ENCODE assay signal across 9 cellular contexts in genomic region chr17:3557768-3558583, GRCh38. TPM values are rescaled to one million over a fixed set of nuclear protein-coding genes. Genes with fewer than 3 reads are reported as not detected.
DNase-seq lines count a peak whose midpoint lies in the region; ATAC-seq, FAIRE-seq and TF ChIP-seq lines count a peak whose summit lies in the region.
"Had no signal": no experiment of that assay in that cellular context is flagged by ENCODE, and none has a peak within 500 bp of the region (broad histone marks: within the 10 kb centered on the region; RNA-seq: fewer than 3 reads in every experiment).

TSS of gene TRPV3 (minus strand) at chr17:3557812. CDS start at chr17:3554850, 2,962 bp downstream.

- DNase-seq in GM23338 (ENCODE audit: low spot score) (no peak), RPMI8226 (peak; percentile 70), adrenal gland (peak in 5 of 7 donors; percentile 40 to 61 (median 53)), neural crest cell (ENCODE audit: low read depth, low spot score) (no peak), urothelium cell line (ENCODE audit: low spot score) (peak; percentile 63), NCI-H2029 treated with DMSO at 0.1 percent for 48 hours (lab: John Stamatoyannopoulos, UW) (no peak), NCI-H146 treated with DMSO at 0.1 percent for 48 hours (lab: John Stamatoyannopoulos, UW; ENCODE audit: unreplicated experiment) (no peak)

- intact Hi-C loops in adrenal gland (cut with DNase I): no loop called here

- no peaks in the 10 kb centered on the region for H3K9me2 ChIP-seq in GM23338 (ENCODE audit: insufficient read depth)

- ATAC-seq in GM23338: 0 out of 3 replicates have a peak, but pooled peaks have one; percentile 19

- no peaks in the 10 kb centered on the region for H3K4me1 Mint-ChIP-seq in GM23338
- no peaks in the 10 kb centered on the region for H3K4me1 Mint-ChIP-seq in neural crest cell

- no peaks in the 10 kb centered on the region for H3K79me2 ChIP-seq in GM23338 (replicated peaks; ENCODE audit: insufficient read depth)

- FAIRE-seq in urothelium cell line (lab: Jason Lieb, UNC): no peak

- H3F3A ChIP-seq in GM23338 (replicated peaks; ENCODE audit: low read depth): no peaks in the 10 kb centered on the region

- no peak within 1 kb of the TSS for H3K4me2 ChIP-seq in GM23338

- H3K27me3 Mint-ChIP-seq in GM23338 (ENCODE audit: insufficient read depth, low read depth, poor library complexity): peaks cover 3% of the 10 kb centered on the region
- no peaks in the 10 kb centered on the region for H3K27me3 Mint-ChIP-seq in neural crest cell (ENCODE audit: low read depth)

- no peak within 1 kb of the TSS for H2AFZ ChIP-seq in GM23338

- H3K4me3 ChIP-seq in GM23338 (no peak within 1 kb of the TSS), adrenal gland (no peak within 1 kb of the TSS)
- H3K4me3 ChIP-seq: cardiac muscle cell had no signal

- H3K4me1 ChIP-seq in GM23338 (ENCODE audit: insufficient read depth): no peaks in the 10 kb centered on the region
- H3K4me1 ChIP-seq in adrenal gland (replicated peaks in 1 of 2): no peaks in the 10 kb centered on the region

- TF ChIP-seq POLR2A in adrenal gland (IDR thresholded peaks at IDR 0.05): no peak

- H3K27me3 ChIP-seq in GM23338 (ENCODE audit: insufficient read depth) (no peaks in the 10 kb centered on the region), adrenal gland (no peaks in the 10 kb centered on the region)
- H3K27me3 ChIP-seq: cardiac muscle cell had no signal

- H3K27ac ChIP-seq in C4-2B: peak within 1 kb of the TSS; percentile 52
- H3K27ac ChIP-seq in GM23338 (ENCODE audit: low read depth): no peak within 1 kb of the TSS
- H3K27ac ChIP-seq in adrenal gland: no peak within 1 kb of the TSS
- H3K27ac ChIP-seq: cardiac muscle cell had no signal

- WGBS in adrenal gland, 4 donors: 72 to 78% (median 76%) methylated on average over 14 to 23 of the region's 23 CpGs

- H3K27ac Mint-ChIP-seq in GM23338: no peak within 1 kb of the TSS; the same call in 1 of the 2 replicates
- H3K27ac Mint-ChIP-seq in neural crest cell (ENCODE audit: unreplicated experiment): peak within 1 kb of the TSS; percentile 27

- TF ChIP-seq CTCF in C4-2B (conservative IDR thresholded peaks at IDR 0.05) (no peak), GM23338 (conservative IDR thresholded peaks at IDR 0.05; ENCODE audit: low read depth in 2 of 2) (no peak), adrenal gland (IDR thresholded peaks at IDR 0.05) (no peak), neural crest cell (conservative IDR thresholded peaks at IDR 0.05) (no peak)

- no peaks in the 10 kb centered on the region for H3K9me3 ChIP-seq in adrenal gland (replicated peaks in 1 of 3)

- no peaks in the 10 kb centered on the region for H3K9me3 Mint-ChIP-seq in GM23338
- no peaks in the 10 kb centered on the region for H3K9me3 Mint-ChIP-seq in neural crest cell

- no peaks in the 10 kb centered on the region; the same call in 2 of the 3 replicates for H3K36me3 Mint-ChIP-seq in GM23338 (ENCODE audit: low read depth)
- no peaks in the 10 kb centered on the region for H3K36me3 Mint-ChIP-seq in neural crest cell (ENCODE audit: low read depth)

- H3K36me3 ChIP-seq in GM23338 (ENCODE audit: insufficient read depth) (no peaks in the 10 kb centered on the region), adrenal gland (replicated peaks in 1 of 2) (no peaks in the 10 kb centered on the region)
- H3K36me3 ChIP-seq: cardiac muscle cell had no signal

- no peaks in the 10 kb centered on the region for H4K20me1 ChIP-seq in GM23338 (replicated peaks; ENCODE audit: insufficient read depth)

- H3K4me3 Mint-ChIP-seq in GM23338 (no peak within 1 kb of the TSS), neural crest cell (no peak within 1 kb of the TSS)

TF ChIP-seq in GM23338, 12 proteins besides CTCF, POLR2A, EP300 and RAD21 (continues in another document):
- TF ChIP-seq JUNB (IDR thresholded peaks at IDR 0.05; ENCODE audit: unreplicated experiment) (no peak), ZNF462 (CRISPR knock-in tag; IDR thresholded peaks at IDR 0.05) (no peak), ZNF114 (CRISPR knock-in tag; IDR thresholded peaks at IDR 0.05) (no peak), NANOG (IDR thresholded peaks at IDR 0.05; ENCODE audit: borderline replicate concordance) (no peak), CREB1 (CRISPR knock-in tag; IDR thresholded peaks at IDR 0.05; ENCODE audit: low read depth) (no peak), POLR2AphosphoS5 (IDR thresholded peaks at IDR 0.05; ENCODE audit: low read depth) (no peak)

RNA-seq across cellular contexts. Expression of gene TRPV3, which starts in this region (rescaled TPM):
- 0.69 and 0.70 TPM in 2 replicates for total RNA-seq in GM23338 (2014; rRNA removed; shearing (Covaris generic))
- polyA plus RNA-seq in GM23338 (2016; fragmentation: Nextera tagmentation; extraction: Ambion mirVana): 0.15 and 0.82 TPM in 2 replicates
- 1 to 10 TPM in 2 of 8 donors, under 1 TPM in 6; 0.14 to 1.4 (median 0.37) TPM for total RNA-seq in adrenal gland
- 1 to 10 TPM in 1 of 3 donors, under 1 TPM in 2; 0.34 to 1.1 (median 0.37) TPM for polyA plus RNA-seq in adrenal gland
- 2.1 and 2.3 TPM in 2 replicates for total RNA-seq in neural crest cell

Comparison
In these comparisons a context has a peak if more than half of its experiments do, and no peak if none do; other contexts are left out.
1. Peak in ATAC-seq in GM23338; RNA of the gene not detected or under 1 TPM.
2. DNase-seq: peak in RPMI8226 (single experiment), adrenal gland (5 of 7) and urothelium cell line (single experiment); none in GM23338 (single experiment), neural crest cell (single experiment), NCI-H2029 treated with DMSO at 0.1 percent for 48 hours (single experiment) and NCI-H146 treated with DMSO at 0.1 percent for 48 hours (single experiment).